In genomic region chr1:27816921-27817630, GRCh38 we compare ENCODE assay signal across 1 cellular context.
TF ChIP-seq lines count a peak whose summit lies in the region.

No MANE protein-coding gene starts in this region.

TF ChIP-seq in HepG2, 621 proteins besides CTCF, POLR2A, EP300 and RAD21 (continued from another document and continues in another):
- TF ChIP-seq HNF1A (IDR thresholded peaks at IDR 0.05; ENCODE audit: low read depth) (no peak), HNF1A (CRISPR knock-in tag; IDR thresholded peaks at IDR 0.05; ENCODE audit: borderline replicate concordance) (peak; percentile 37; the same call in 1 of the 2 replicates), GATAD2A (CRISPR knock-in tag; IDR thresholded peaks at IDR 0.05) (peak; percentile 81), ZBTB34 (CRISPR knock-in tag; IDR thresholded peaks at IDR 0.05) (no peak), ZNF547 (CRISPR knock-in tag; IDR thresholded peaks at IDR 0.05) (no peak), NFYC (CRISPR knock-in tag; IDR thresholded peaks at IDR 0.05) (0 out of 2 replicates have a peak, but pooled peaks have one; percentile 9), REST (IDR thresholded peaks at IDR 0.05; ENCODE audit: borderline replicate concordance in 1 of 2, low read depth in 1 of 2, low read length in 2 of 2) (no peak), PBX3 (CRISPR knock-in tag; IDR thresholded peaks at IDR 0.05; ENCODE audit: borderline replicate concordance) (no peak), ZBTB3 (CRISPR knock-in tag; IDR thresholded peaks at IDR 0.05; ENCODE audit: borderline replicate concordance, low read depth) (no peak), NR2C2 (CRISPR knock-in tag; IDR thresholded peaks at IDR 0.05; ENCODE audit: borderline replicate concordance) (0 out of 2 replicates have a peak, but pooled peaks have one; percentile 25), TEAD2 (CRISPR knock-in tag; IDR thresholded peaks at IDR 0.05) (no peak), CEBPB (IDR thresholded peaks at IDR 0.05; ENCODE audit: borderline replicate concordance, low read depth, low read length) (no peak), PITX1 (CRISPR knock-in tag; IDR thresholded peaks at IDR 0.05) (0 out of 2 replicates have a peak, but pooled peaks have one; percentile 16), ZNF556 (CRISPR knock-in tag; IDR thresholded peaks at IDR 0.05; ENCODE audit: borderline replicate concordance) (peak; percentile 57; the same call in 1 of the 2 replicates), TIGD3 (CRISPR knock-in tag; IDR thresholded peaks at IDR 0.05; ENCODE audit: borderline replicate concordance) (no peak), ZFP36L1 (CRISPR knock-in tag; IDR thresholded peaks at IDR 0.05) (no peak), ZBTB26 (CRISPR knock-in tag; IDR thresholded peaks at IDR 0.05; ENCODE audit: borderline replicate concordance) (no peak), ZSCAN29 (CRISPR knock-in tag; conservative IDR thresholded peaks at IDR 0.05) (0 out of 2 replicates have a peak, but pooled peaks have one; percentile 58), ZBTB43 (CRISPR knock-in tag; conservative IDR thresholded peaks at IDR 0.05) (no peak), ZNF543 (CRISPR knock-in tag; IDR thresholded peaks at IDR 0.05) (no peak), EED (CRISPR knock-in tag; IDR thresholded peaks at IDR 0.05) (no peak), ZFP37 (CRISPR knock-in tag; IDR thresholded peaks at IDR 0.05; ENCODE audit: borderline replicate concordance) (no peak), HNF1B (CRISPR knock-in tag; IDR thresholded peaks at IDR 0.05) (no peak), RAD51 (IDR thresholded peaks at IDR 0.05; ENCODE audit: borderline replicate concordance) (0 out of 2 replicates have a peak, but pooled peaks have one; percentile 10), ZNF101 (CRISPR knock-in tag; IDR thresholded peaks at IDR 0.05; ENCODE audit: borderline replicate concordance, low read depth) (no peak), ZNF12 (CRISPR knock-in tag; IDR thresholded peaks at IDR 0.05) (0 out of 2 replicates have a peak, but pooled peaks have one; percentile 20), ONECUT2 (CRISPR knock-in tag; IDR thresholded peaks at IDR 0.05) (no peak), PPARG (CRISPR knock-in tag; conservative IDR thresholded peaks at IDR 0.05) (peak; percentile 29), ZNF773 (CRISPR knock-in tag; IDR thresholded peaks at IDR 0.05; ENCODE audit: borderline replicate concordance) (no peak), RARA (CRISPR knock-in tag; IDR thresholded peaks at IDR 0.05) (peak; percentile 7; the same call in 1 of the 2 replicates)
- TF ChIP-seq, protein P1, sequence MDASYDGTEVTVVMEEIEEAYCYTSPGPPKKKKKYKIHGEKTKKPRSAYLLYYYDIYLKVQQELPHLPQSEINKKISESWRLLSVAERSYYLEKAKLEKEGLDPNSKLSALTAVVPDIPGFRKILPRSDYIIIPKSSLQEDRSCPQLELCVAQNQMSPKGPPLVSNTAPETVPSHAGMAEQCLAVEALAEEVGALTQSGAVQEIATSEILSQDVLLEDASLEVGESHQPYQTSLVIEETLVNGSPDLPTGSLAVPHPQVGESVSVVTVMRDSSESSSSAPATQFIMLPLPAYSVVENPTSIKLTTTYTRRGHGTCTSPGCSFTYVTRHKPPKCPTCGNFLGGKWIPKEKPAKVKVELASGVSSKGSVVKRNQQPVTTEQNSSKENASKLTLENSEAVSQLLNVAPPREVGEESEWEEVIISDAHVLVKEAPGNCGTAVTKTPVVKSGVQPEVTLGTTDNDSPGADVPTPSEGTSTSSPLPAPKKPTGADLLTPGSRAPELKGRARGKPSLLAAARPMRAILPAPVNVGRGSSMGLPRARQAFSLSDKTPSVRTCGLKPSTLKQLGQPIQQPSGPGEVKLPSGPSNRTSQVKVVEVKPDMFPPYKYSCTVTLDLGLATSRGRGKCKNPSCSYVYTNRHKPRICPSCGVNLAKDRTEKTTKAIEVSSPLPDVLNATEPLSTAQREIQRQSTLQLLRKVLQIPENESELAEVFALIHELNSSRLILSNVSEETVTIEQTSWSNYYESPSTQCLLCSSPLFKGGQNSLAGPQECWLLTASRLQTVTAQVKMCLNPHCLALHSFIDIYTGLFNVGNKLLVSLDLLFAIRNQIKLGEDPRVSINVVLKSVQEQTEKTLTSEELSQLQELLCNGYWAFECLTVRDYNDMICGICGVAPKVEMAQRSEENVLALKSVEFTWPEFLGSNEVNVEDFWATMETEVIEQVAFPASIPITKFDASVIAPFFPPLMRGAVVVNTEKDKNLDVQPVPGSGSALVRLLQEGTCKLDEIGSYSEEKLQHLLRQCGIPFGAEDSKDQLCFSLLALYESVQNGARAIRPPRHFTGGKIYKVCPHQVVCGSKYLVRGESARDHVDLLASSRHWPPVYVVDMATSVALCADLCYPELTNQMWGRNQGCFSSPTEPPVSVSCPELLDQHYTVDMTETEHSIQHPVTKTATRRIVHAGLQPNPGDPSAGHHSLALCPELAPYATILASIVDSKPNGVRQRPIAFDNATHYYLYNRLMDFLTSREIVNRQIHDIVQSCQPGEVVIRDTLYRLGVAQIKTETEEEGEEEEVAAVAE (CRISPR knock-in tag; IDR thresholded peaks at IDR 0.05; ENCODE audit: borderline replicate concordance), result no peak
- TF ChIP-seq, protein P2, sequence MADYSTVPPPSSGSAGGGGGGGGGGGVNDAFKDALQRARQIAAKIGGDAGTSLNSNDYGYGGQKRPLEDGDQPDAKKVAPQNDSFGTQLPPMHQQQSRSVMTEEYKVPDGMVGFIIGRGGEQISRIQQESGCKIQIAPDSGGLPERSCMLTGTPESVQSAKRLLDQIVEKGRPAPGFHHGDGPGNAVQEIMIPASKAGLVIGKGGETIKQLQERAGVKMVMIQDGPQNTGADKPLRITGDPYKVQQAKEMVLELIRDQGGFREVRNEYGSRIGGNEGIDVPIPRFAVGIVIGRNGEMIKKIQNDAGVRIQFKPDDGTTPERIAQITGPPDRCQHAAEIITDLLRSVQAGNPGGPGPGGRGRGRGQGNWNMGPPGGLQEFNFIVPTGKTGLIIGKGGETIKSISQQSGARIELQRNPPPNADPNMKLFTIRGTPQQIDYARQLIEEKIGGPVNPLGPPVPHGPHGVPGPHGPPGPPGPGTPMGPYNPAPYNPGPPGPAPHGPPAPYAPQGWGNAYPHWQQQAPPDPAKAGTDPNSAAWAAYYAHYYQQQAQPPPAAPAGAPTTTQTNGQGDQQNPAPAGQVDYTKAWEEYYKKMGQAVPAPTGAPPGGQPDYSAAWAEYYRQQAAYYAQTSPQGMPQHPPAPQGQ (CRISPR knock-in tag; IDR thresholded peaks at IDR 0.05; ENCODE audit: borderline replicate concordance), result no peak
